ENCODE assay signal across 1 cellular context in the genomic region with DNA sequence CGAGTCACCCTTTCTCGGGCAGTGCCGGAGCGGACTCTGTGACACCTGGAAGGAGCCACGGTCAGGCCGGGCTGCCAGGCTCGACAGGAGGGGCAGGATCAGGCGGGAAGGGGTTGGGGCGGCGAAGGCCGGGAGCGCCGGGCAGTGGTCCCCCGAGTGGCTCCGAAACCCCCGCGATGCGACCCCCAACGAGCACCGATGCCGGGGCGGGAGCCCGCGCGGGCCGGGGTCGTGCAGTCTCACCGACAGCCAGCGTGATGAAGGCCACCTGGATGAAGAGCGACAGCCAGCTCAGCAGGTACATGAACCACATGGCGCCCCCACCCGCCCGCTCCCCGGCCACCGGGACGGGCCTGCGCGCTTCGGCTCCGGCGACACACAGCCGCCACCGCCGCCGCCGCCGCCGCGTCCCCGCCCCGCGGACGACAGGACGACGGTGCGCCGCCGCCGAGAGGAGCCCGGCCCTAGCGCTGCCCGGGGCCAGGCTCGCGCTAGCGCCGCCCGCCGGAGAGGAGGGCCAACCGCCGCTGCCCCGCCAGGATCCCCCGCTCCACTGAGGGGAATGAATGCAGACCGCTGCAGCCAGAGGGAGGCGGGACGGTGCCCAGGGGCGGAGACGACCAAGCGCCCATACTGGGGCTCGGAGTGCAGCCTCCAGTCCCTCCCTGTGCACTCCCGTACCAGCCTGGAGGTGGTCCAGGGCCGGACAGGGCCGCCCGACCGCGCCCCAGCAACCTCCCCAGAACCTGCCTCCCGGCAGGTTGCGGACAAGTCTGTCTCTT.
TF ChIP-seq lines count a peak whose summit lies in the region.

Gene TEX261 (minus strand): TSS at position 429 of the 782 bp plus-strand sequence. CDS start 116 bp downstream, at position 313.

TF ChIP-seq in K562, 482 proteins besides CTCF, POLR2A, EP300 and RAD21 (continued from another document and continues in another):
- TF ChIP-seq SIN3A (IDR thresholded peaks at IDR 0.05; ENCODE audit: borderline replicate concordance in 2 of 2, control insufficient read depth in 1 of 2, low read depth in 2 of 2, low read length in 2 of 2), result peak in 1 of 2 experiments; percentile 35; a peak in 1 of 4 replicates
- no peak for TF ChIP-seq CC2D1A (IDR thresholded peaks at IDR 0.05)
- TF ChIP-seq HMGN3 (IDR thresholded peaks at IDR 0.05; ENCODE audit: borderline replicate concordance, extremely low read depth, insufficient read length, low read depth, low read length), result peak; percentile 85
- TF ChIP-seq, protein P1, sequence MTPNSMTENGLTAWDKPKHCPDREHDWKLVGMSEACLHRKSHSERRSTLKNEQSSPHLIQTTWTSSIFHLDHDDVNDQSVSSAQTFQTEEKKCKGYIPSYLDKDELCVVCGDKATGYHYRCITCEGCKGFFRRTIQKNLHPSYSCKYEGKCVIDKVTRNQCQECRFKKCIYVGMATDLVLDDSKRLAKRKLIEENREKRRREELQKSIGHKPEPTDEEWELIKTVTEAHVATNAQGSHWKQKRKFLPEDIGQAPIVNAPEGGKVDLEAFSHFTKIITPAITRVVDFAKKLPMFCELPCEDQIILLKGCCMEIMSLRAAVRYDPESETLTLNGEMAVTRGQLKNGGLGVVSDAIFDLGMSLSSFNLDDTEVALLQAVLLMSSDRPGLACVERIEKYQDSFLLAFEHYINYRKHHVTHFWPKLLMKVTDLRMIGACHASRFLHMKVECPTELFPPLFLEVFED (CRISPR knock-in tag; conservative IDR thresholded peaks at IDR 0.05), result no peak
- TF ChIP-seq RBFOX2 (IDR thresholded peaks at IDR 0.05; ENCODE audit: low read depth, low read length), result peak; percentile 69
- TF ChIP-seq KLF16 (IDR thresholded peaks at IDR 0.05), result no peak
- peak; percentile 57 for TF ChIP-seq TAF1 (IDR thresholded peaks at IDR 0.05; ENCODE audit: control insufficient read depth, extremely low read depth, insufficient read depth, low read length, severe bottlenecking)
- peak in 1 of 2 experiments; percentile 47; a peak in 1 of 4 replicates for TF ChIP-seq UBTF (IDR thresholded peaks at IDR 0.05; ENCODE audit: borderline replicate concordance in 1 of 2, low read depth in 2 of 2, low read length in 2 of 2)
- peak; percentile 65 to 78 for TF ChIP-seq MAZ (CRISPR knock-in tag; conservative IDR thresholded peaks at IDR 0.05 in 1 of 2, IDR thresholded peaks at IDR 0.05 in 1 of 2)
- peak; percentile 67 for TF ChIP-seq SMAD4 (CRISPR knock-in tag; conservative IDR thresholded peaks at IDR 0.05)
- 0 out of 3 replicates have a peak, but pooled peaks of 1 of the 2 experiments have one; percentile 8 for TF ChIP-seq CBX3 (IDR thresholded peaks at IDR 0.05; ENCODE audit: borderline replicate concordance in 1 of 2, low read length in 2 of 2)
- peak; percentile 72 for TF ChIP-seq KDM5B (IDR thresholded peaks at IDR 0.05; ENCODE audit: insufficient replicate concordance, low read depth, low read length)
- peak; percentile 86 for TF ChIP-seq POLR2G (IDR thresholded peaks at IDR 0.05; ENCODE audit: low read depth, low read length)
- 0 out of 2 replicates have a peak, but pooled peaks have one; percentile 5 for TF ChIP-seq GATAD2A (IDR thresholded peaks at IDR 0.05)
- TF ChIP-seq CHD7 (IDR thresholded peaks at IDR 0.05; ENCODE audit: low read depth, low read length), result no peak
- no peak for TF ChIP-seq DMBX1 (CRISPR knock-in tag; IDR thresholded peaks at IDR 0.05; ENCODE audit: borderline replicate concordance)
- TF ChIP-seq, protein P2, sequence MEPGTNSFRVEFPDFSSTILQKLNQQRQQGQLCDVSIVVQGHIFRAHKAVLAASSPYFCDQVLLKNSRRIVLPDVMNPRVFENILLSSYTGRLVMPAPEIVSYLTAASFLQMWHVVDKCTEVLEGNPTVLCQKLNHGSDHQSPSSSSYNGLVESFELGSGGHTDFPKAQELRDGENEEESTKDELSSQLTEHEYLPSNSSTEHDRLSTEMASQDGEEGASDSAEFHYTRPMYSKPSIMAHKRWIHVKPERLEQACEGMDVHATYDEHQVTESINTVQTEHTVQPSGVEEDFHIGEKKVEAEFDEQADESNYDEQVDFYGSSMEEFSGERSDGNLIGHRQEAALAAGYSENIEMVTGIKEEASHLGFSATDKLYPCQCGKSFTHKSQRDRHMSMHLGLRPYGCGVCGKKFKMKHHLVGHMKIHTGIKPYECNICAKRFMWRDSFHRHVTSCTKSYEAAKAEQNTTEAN (CRISPR knock-in tag; IDR thresholded peaks at IDR 0.05), result no peak
- TF ChIP-seq ZNF316 (IDR thresholded peaks at IDR 0.05), result no peak
- peak; percentile 36 for TF ChIP-seq SAP30 (IDR thresholded peaks at IDR 0.05; ENCODE audit: borderline replicate concordance, insufficient read depth, low read depth, low read length, poor library complexity, severe bottlenecking)
- 0 out of 2 replicates have a peak, but pooled peaks have one; percentile 33 for TF ChIP-seq NCOA1 (IDR thresholded peaks at IDR 0.05; ENCODE audit: low read depth)
- no peak for TF ChIP-seq FOXK1 (CRISPR knock-in tag; IDR thresholded peaks at IDR 0.05; ENCODE audit: borderline replicate concordance)
- TF ChIP-seq HCFC1 (IDR thresholded peaks at IDR 0.05; ENCODE audit: low read depth, low read length), result peak; percentile 72
- TF ChIP-seq CSDE1 (IDR thresholded peaks at IDR 0.05), result no peak
- TF ChIP-seq BCOR (IDR thresholded peaks at IDR 0.05), result no peak
- no peak for TF ChIP-seq CREB5 (CRISPR knock-in tag; IDR thresholded peaks at IDR 0.05)
- TF ChIP-seq SMARCC2 (IDR thresholded peaks at IDR 0.05; ENCODE audit: low read depth), result no peak
- TF ChIP-seq CTBP1 (IDR thresholded peaks at IDR 0.05; ENCODE audit: borderline replicate concordance), result peak; percentile 72; the same call in 1 of the 2 replicates
- peak; percentile 82 for TF ChIP-seq ZNF24 (IDR thresholded peaks at IDR 0.05)
- TF ChIP-seq TBP (optimal IDR thresholded peaks at IDR 0.05; ENCODE audit: low read depth, low read length), result peak; percentile 41
- peak; percentile 46; the same call in 1 of the 2 replicates for TF ChIP-seq ATF7 (IDR thresholded peaks at IDR 0.05)
- TF ChIP-seq YY1 (IDR thresholded peaks at IDR 0.05; ENCODE audit: borderline replicate concordance in 1 of 3, control insufficient read depth in 1 of 3, extremely low read depth in 1 of 3, insufficient read depth in 3 of 3, insufficient read length in 1 of 3, insufficient replicate concordance in 2 of 3, low read depth in 1 of 3, low read length in 2 of 3), result peak in 2 of 3 experiments; percentile 52 to 72
- no peak for TF ChIP-seq NFYB (IDR thresholded peaks at IDR 0.05; ENCODE audit: extremely low read depth, insufficient read length)
- TF ChIP-seq THAP12 (CRISPR knock-in tag; IDR thresholded peaks at IDR 0.05), result peak; percentile 99
- 0 out of 2 replicates have a peak, but pooled peaks have one; percentile 23 for TF ChIP-seq POLR2AphosphoS5 (IDR thresholded peaks at IDR 0.05; ENCODE audit: control insufficient read depth, insufficient read depth, low read depth, low read length)
- TF ChIP-seq PHF21A (IDR thresholded peaks at IDR 0.05; ENCODE audit: borderline replicate concordance, low read depth), result no peak
